ENCODE assay signal across 1 cellular context in the genomic region with DNA sequence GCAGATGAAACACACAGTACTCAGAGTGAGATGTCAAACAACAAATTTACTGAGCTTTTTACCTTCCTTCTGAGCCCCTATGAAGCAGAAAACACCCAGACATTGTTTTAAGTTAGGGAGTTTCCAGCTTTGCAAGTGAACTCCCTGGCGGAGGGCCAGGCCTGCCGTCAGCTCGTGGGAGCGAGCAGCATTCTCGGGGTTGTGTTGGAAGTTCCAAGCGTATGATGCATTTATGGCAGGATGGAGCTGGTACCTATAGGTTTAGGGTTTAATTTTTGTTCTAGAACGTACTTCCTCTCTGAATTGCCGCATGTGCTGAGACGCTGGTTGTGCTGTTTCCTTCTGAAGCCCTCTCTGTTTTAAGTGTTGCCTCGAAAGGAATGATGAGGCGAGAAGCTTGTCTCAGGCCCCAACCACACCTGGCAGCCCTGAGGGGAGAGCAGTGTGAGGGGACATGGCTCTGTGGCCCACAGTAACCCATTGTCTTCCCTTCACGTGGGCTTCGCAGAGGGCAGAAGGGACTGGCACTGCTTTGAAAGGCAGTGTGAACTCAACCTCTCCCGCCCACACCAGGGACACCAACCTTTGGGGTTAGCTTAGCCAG.
TF ChIP-seq lines count a peak whose summit lies in the region.

No MANE protein-coding gene starts in this region.

TF ChIP-seq in SK-N-SH, 30 proteins besides CTCF, POLR2A, EP300 and RAD21 (continued from another document):
- TF ChIP-seq, protein P1, sequence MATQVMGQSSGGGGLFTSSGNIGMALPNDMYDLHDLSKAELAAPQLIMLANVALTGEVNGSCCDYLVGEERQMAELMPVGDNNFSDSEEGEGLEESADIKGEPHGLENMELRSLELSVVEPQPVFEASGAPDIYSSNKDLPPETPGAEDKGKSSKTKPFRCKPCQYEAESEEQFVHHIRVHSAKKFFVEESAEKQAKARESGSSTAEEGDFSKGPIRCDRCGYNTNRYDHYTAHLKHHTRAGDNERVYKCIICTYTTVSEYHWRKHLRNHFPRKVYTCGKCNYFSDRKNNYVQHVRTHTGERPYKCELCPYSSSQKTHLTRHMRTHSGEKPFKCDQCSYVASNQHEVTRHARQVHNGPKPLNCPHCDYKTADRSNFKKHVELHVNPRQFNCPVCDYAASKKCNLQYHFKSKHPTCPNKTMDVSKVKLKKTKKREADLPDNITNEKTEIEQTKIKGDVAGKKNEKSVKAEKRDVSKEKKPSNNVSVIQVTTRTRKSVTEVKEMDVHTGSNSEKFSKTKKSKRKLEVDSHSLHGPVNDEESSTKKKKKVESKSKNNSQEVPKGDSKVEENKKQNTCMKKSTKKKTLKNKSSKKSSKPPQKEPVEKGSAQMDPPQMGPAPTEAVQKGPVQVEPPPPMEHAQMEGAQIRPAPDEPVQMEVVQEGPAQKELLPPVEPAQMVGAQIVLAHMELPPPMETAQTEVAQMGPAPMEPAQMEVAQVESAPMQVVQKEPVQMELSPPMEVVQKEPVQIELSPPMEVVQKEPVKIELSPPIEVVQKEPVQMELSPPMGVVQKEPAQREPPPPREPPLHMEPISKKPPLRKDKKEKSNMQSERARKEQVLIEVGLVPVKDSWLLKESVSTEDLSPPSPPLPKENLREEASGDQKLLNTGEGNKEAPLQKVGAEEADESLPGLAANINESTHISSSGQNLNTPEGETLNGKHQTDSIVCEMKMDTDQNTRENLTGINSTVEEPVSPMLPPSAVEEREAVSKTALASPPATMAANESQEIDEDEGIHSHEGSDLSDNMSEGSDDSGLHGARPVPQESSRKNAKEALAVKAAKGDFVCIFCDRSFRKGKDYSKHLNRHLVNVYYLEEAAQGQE (IDR thresholded peaks at IDR 0.05; ENCODE audit: low read depth, low read length), result no peak
- TF ChIP-seq ELF1 (IDR thresholded peaks at IDR 0.05), result no peak
- peak; percentile 25; the same call in 1 of the 2 replicates for TF ChIP-seq FOSL2 (IDR thresholded peaks at IDR 0.05; ENCODE audit: borderline replicate concordance, low read depth)
